Comparison of ENCODE assay signal across 31 cellular contexts in the genomic region with DNA sequence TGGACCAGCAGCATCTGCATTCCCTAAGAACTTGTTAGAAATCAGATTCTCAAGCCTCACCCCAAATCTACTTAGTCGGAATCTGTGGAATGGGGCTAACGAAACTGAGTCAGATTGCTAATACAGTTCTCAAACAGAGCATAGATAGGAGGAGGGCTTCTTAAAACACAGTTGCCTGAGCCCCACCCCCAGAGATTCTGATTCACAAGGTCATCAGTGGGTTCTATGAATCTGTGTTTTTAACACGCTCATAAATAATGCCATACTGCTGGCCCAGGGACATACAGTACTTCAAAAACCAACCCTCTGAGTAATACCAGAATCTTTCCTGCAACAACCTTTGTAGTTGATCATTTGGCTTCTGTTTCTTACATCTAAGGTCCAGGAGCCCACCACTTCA.
"Had no signal": no experiment of that assay in that cellular context is flagged by ENCODE, and none has a peak within 500 bp of the region (broad histone marks: within the 10 kb centered on the region; RNA-seq: fewer than 3 reads in every experiment).

No MANE protein-coding gene starts in this region.

- H3K4me3 ChIP-seq: ascending aorta, cardiac muscle cell had no signal

- ATAC-seq: activated CD8-positive, alpha-beta T cell treated with anti-CD3 and anti-CD28 coated beads for 36 hours; activated naive CD8-positive, alpha-beta T cell treated with anti-CD3 and anti-CD28 coated beads, Interleukin-2, amount 50 U/mL, for 24 hours; activated T-cell treated with anti-CD3 and anti-CD28 coated beads, Interleukin-2, amount 50 U/mL, for 4 hours; activated T-cell treated with anti-CD3 and anti-CD28 coated beads, Interleukin-2, amount 50 U/mL, for 72 hours; activated T-helper 17 cell treated with anti-CD3 and anti-CD28 coated beads, Interleukin-2, amount 50 U/mL, for 72 hours had no signal

- H3K27ac ChIP-seq: cardiac muscle cell, WERI-Rb-1 had no signal

- H3K9me3 ChIP-seq: ascending aorta had no signal

- DNase-seq: activated B cell treated with CpG ODN at 0.5 μM for 24 hours; activated CD4-positive, alpha-beta memory T cell treated with anti-CD3 and anti-CD28 coated beads for 36 hours; activated CD4-positive, alpha-beta T cell treated with anti-CD3 and anti-CD28 coated beads for 4 hours; activated CD4-positive, alpha-beta T cell treated with anti-CD3 and anti-CD28 coated beads, Interleukin-2, amount 10 ng/mL, durations not matched to agents 24 days and 14 days; activated CD4-positive, alpha-beta T cell treated with anti-CD3 and anti-CD28 coated beads, Interleukin-2, amount 50 U/mL, for 1 hour; activated CD4-positive, alpha-beta T cell treated with anti-CD3 and anti-CD28 coated beads, Interleukin-2, amount 50 U/mL, for 4 hours; activated CD4-positive, CD25-positive, alpha-beta regulatory T cell treated with anti-CD3 and anti-CD28 coated beads, Interleukin-2, amount 50 U/mL, for 72 hours; activated CD8-positive, alpha-beta memory T cell treated with anti-CD3 and anti-CD28 coated beads, Interleukin-2, amount 50 U/mL, for 4 hours; activated CD8-positive, alpha-beta T cell treated with anti-CD3 and anti-CD28 coated beads for 36 hours; activated effector memory CD4-positive, alpha-beta T cell treated with anti-CD3 and anti-CD28 coated beads, Interleukin-2, amount 50 U/mL, for 16 hours; activated gamma-delta T cell treated with Interleukin-2 at 50 U/mL for 16 hours; activated naive CD4-positive, alpha-beta T cell; activated naive CD4-positive, alpha-beta T cell treated with anti-CD3 and anti-CD28 coated beads for 36 hours; activated naive CD8-positive, alpha-beta T cell treated with anti-CD3 and anti-CD28 coated beads, Interleukin-2, amount 10 ng/mL, durations not matched to agents 7 days and 5 days; activated naive CD8-positive, alpha-beta T cell treated with anti-CD3 and anti-CD28 coated beads, Interleukin-2, amount 50 U/mL, for 24 hours; activated T-cell treated with anti-CD3 and anti-CD28 coated beads for 4 hours; activated T-cell treated with anti-CD3 and anti-CD28 coated beads, Interleukin-2, amount 50 U/mL, for 1 hour; activated T-cell treated with anti-CD3 and anti-CD28 coated beads, Interleukin-2, amount 50 U/mL, for 4 hours; activated T-cell treated with anti-CD3 and anti-CD28 coated beads, Interleukin-2, amount 50 U/mL, for 72 hours; amygdala; anterior cingulate cortex; caudate nucleus; cerebellar nuclear complex; T-helper 1 cell; T-helper 2 cell; T-helper 9 cell; WERI-Rb-1 had no signal

- H3K27me3 ChIP-seq: ascending aorta had no signal

- FAIRE-seq: bronchial epithelial cell had no signal

- H3K36me3 ChIP-seq: ascending aorta, cardiac muscle cell had no signal
